In genomic region chr4:21470531-21470930, GRCh38 we compare ENCODE assay signal across 1 cellular context.
TF ChIP-seq lines count a peak whose summit lies in the region.

No MANE protein-coding gene starts in this region.

TF ChIP-seq in GM23338, 12 proteins besides CTCF, POLR2A, EP300 and RAD21 (continued from another document):
- no peak for TF ChIP-seq ZNF462 (CRISPR knock-in tag; IDR thresholded peaks at IDR 0.05)
TF ChIP-seq in GM23338: peak in this region for 0.
